8 cellular contexts compared by ENCODE assay signal in genomic region chr14:102509744-102510615, GRCh38. TPM values are rescaled to one million over a fixed set of nuclear protein-coding genes. Genes with fewer than 3 reads are reported as not detected.
DNase-seq lines count a peak whose midpoint lies in the region; ATAC-seq and TF ChIP-seq lines count a peak whose summit lies in the region.

Gene ANKRD9, minus strand, starts transcription at chr14:102509776. Its CDS starts 1,887 bp downstream, at chr14:102507889.

- peak within 1 kb of the TSS; percentile 90 for H2AFZ ChIP-seq in parathyroid adenoma

- 10 to 11% methylated on average over 2 to 23 of the region's 91 CpGs for WGBS in thyroid gland, 2 donors

- H3K27me3 ChIP-seq in GM06990 (replicated peaks; ENCODE audit: control insufficient read depth, insufficient read depth, low read length) (no peaks in the 10 kb centered on the region), adipocyte (replicated peaks; ENCODE audit: control insufficient read depth, insufficient read depth, low read length) (no peaks in the 10 kb centered on the region), cardiac muscle cell (no peaks in the 10 kb centered on the region), parathyroid adenoma (ENCODE audit: control insufficient read depth, insufficient read depth, low read length) (no peaks in the 10 kb centered on the region), thyroid gland (no peaks in the 10 kb centered on the region)

- H3K9me3 ChIP-seq in adipocyte (ENCODE audit: control insufficient read depth, low read length) (no peaks in the 10 kb centered on the region), cardiac muscle cell (ENCODE audit: low read depth) (no peaks in the 10 kb centered on the region), parathyroid adenoma (ENCODE audit: control insufficient read depth, low read length) (no peaks in the 10 kb centered on the region), thyroid gland (no peaks in the 10 kb centered on the region)

- H3K79me2 ChIP-seq in parathyroid adenoma: no peaks in the 10 kb centered on the region

- H3K9ac ChIP-seq in adipocyte (ENCODE audit: low read length): peak within 1 kb of the TSS; percentile 84
- peak within 1 kb of the TSS; percentile 53 for H3K9ac ChIP-seq in parathyroid adenoma

- TF ChIP-seq POLR2A in thyroid gland (IDR thresholded peaks at IDR 0.05): peak in 1 of 2 donors; percentile 60

- no peak for TF ChIP-seq CTCF in GM06990 (IDR thresholded peaks at IDR 0.05; ENCODE audit: insufficient read depth, low read length, poor library complexity, severe bottlenecking)
- no peak for TF ChIP-seq CTCF in cardiac muscle cell (IDR thresholded peaks at IDR 0.05; ENCODE audit: low read depth, low read length)
- no peak for TF ChIP-seq CTCF in parathyroid adenoma (IDR thresholded peaks at IDR 0.05)
- no peak for TF ChIP-seq CTCF in thyroid gland (IDR thresholded peaks at IDR 0.05)

- intact Hi-C loops in thyroid gland (cut with DNase I): no loop called here

- peaks cover 24% of the 10 kb centered on the region for H3K4me1 ChIP-seq in adipocyte (ENCODE audit: control insufficient read depth, insufficient read depth, low read length)
- H3K4me1 ChIP-seq in cardiac muscle cell (ENCODE audit: low read depth): peaks cover 3% of the 10 kb centered on the region
- H3K4me1 ChIP-seq in parathyroid adenoma: peaks cover 9% of the 10 kb centered on the region
- peaks cover 14 to 18% of the 10 kb centered on the region in 2 donors for H3K4me1 ChIP-seq in thyroid gland

- H3K36me3 ChIP-seq in GM06990 (ENCODE audit: control insufficient read depth, insufficient read depth, low read length) (no peaks in the 10 kb centered on the region; the same call in 1 of the 2 replicates), adipocyte (ENCODE audit: control insufficient read depth, insufficient read depth, low read length, severe bottlenecking) (peaks cover 6% of the 10 kb centered on the region), cardiac muscle cell (peaks cover 4% of the 10 kb centered on the region), parathyroid adenoma (ENCODE audit: control insufficient read depth, insufficient read depth, low read length) (no peaks in the 10 kb centered on the region), thyroid gland (no peaks in the 10 kb centered on the region)

- H3K27ac ChIP-seq in cardiac muscle cell (peak within 1 kb of the TSS; percentile 21), parathyroid adenoma (peak within 1 kb of the TSS; percentile 75), thyroid gland (peak within 1 kb of the TSS; percentile 59 to 91 (median 88))

- ATAC-seq in HG02610 (IDR thresholded peaks at IDR 0.05; ENCODE audit: unreplicated experiment): peak; percentile 72

- H3K4me2 ChIP-seq in parathyroid adenoma (ENCODE audit: low read length): peak within 1 kb of the TSS; percentile 97

- H3K4me3 ChIP-seq in GM06990 (replicated peaks; ENCODE audit: low read depth, low read length) (peak within 1 kb of the TSS; percentile 63), adipocyte (ENCODE audit: low read length) (peak within 1 kb of the TSS; percentile 85), cardiac muscle cell (peak within 1 kb of the TSS; percentile 59), parathyroid adenoma (ENCODE audit: low read depth, low read length) (peak within 1 kb of the TSS; percentile 83), thyroid gland (replicated peaks in 1 of 3) (peak within 1 kb of the TSS; percentile 33 to 75 (median 41))

- DNase-seq in GM06990 (ENCODE audit: extremely low read depth, insufficient read length): peak; percentile 93
- DNase-seq in NCI-H1105 (lab: John Stamatoyannopoulos, UW): peak; percentile 94
- DNase-seq in T follicular helper cell (ENCODE audit: low read depth): peak; percentile 74
- peak; percentile 98 for DNase-seq in adipocyte (ENCODE audit: low read depth)
- DNase-seq in cardiac muscle cell (ENCODE audit: low read depth in 1 of 2, low spot score in 1 of 2): peak; percentile 96 to 97
- DNase-seq in thyroid gland: peak; percentile 95 to 96

RNA-seq across cellular contexts. Expression of gene ANKRD9, which starts in this region (rescaled TPM):
- total RNA-seq in cardiac muscle cell: 78.9 and 99.9 TPM in 2 replicates
- polyA plus RNA-seq in cardiac muscle cell: 93.1 and 101 TPM in 2 replicates
- 10 to 100 TPM; 36.4 to 62.8 (median 55.0) TPM for total RNA-seq in thyroid gland

Comparison
In these comparisons a context has a peak if more than half of its experiments do, and no peak if none do; other contexts are left out.
1. Peak in every context shown above with its lines: DNase-seq, ATAC-seq, H3K4me3 ChIP-seq and H3K27ac ChIP-seq.
2. H3K27ac ChIP-seq: peak in every context shown above with its lines; median percentile 88 in thyroid gland; 75 in parathyroid adenoma; 21 in cardiac muscle cell.